In genomic region chr5:37304888-37305287, GRCh38 we compare ENCODE assay signal across 18 cellular contexts. TPM values are rescaled to one million over a fixed set of nuclear protein-coding genes. Genes with fewer than 3 reads are reported as not detected.
A peak's percentile ranks its signal among the peaks of the same experiment; 100 is the strongest.
DNase-seq lines count a peak whose midpoint lies in the region; ATAC-seq and TF ChIP-seq lines count a peak whose summit lies in the region.
"Had no signal": no experiment of that assay in that cellular context is flagged by ENCODE, and none has a peak within 500 bp of the region (broad histone marks: within the 10 kb centered on the region; RNA-seq: fewer than 3 reads in every experiment).

No MANE protein-coding gene starts in this region.

- no peak for DNase-seq in activated T-cell treated with anti-CD3 and anti-CD28 coated beads, Interleukin-2, amount 50 U/mL, for 24 hours
- no peak for DNase-seq in activated T-cell treated with anti-CD3 and anti-CD28 coated beads, Interleukin-2, amount 50 U/mL, for 48 hours
- DNase-seq in stimulated activated naive CD8-positive, alpha-beta T cell treated with anti-CD3 and anti-CD28 coated beads, Interleukin-15, amount 100 ng/mL, for 72 hours = no peak
- DNase-seq in endothelial cell (ENCODE audit: low spot score) (no peak), NCI-H446 treated with DMSO at 0.1 percent for 48 hours (lab: John Stamatoyannopoulos, UW) (no peak), head of caudate nucleus (no peak)
- DNase-seq: 8988T; C1 segment of cervical spinal cord; Calu3; CD4-positive, alpha-beta memory T cell; COR-L47; DMS53; DMS79 treated with DMSO at 0.1 percent for 48 hours; GF-D8; H9 had no signal

- H3K4me1 Mint-ChIP-seq in activated T-cell treated with anti-CD3 and anti-CD28 coated beads, Interleukin-2, amount 50 U/mL, for 24 hours (ENCODE audit: low read depth) = no peaks in the 10 kb centered on the region
- no peaks in the 10 kb centered on the region for H3K4me1 Mint-ChIP-seq in stimulated activated naive CD8-positive, alpha-beta T cell treated with anti-CD3 and anti-CD28 coated beads, Interleukin-15, Interleukin-2, amounts not matched to agents 100 ng/mL and 50 ng/mL, for 24 hours (ENCODE audit: low read depth)
- peaks cover 4% of the 10 kb centered on the region for H3K4me1 Mint-ChIP-seq in stimulated activated naive CD8-positive, alpha-beta T cell treated with anti-CD3 and anti-CD28 coated beads, Interleukin-15, amount 100 ng/mL, for 72 hours
- H3K4me1 Mint-ChIP-seq in endothelial cell (ENCODE audit: unreplicated experiment) = no peaks in the 10 kb centered on the region
- H3K4me1 Mint-ChIP-seq: GM23338, H9 had no signal

- no peak for TF ChIP-seq CTCF in endothelial cell (IDR thresholded peaks at IDR 0.05; ENCODE audit: unreplicated experiment)

- H3K27me3 Mint-ChIP-seq in activated T-cell treated with anti-CD3 and anti-CD28 coated beads, Interleukin-2, amount 50 U/mL, for 24 hours = no peaks in the 10 kb centered on the region
- H3K27me3 Mint-ChIP-seq in stimulated activated naive CD8-positive, alpha-beta T cell treated with anti-CD3 and anti-CD28 coated beads, Interleukin-15, Interleukin-2, amounts not matched to agents 100 ng/mL and 50 ng/mL, for 24 hours = no peaks in the 10 kb centered on the region
- H3K27me3 Mint-ChIP-seq in stimulated activated naive CD8-positive, alpha-beta T cell treated with anti-CD3 and anti-CD28 coated beads, Interleukin-15, amount 100 ng/mL, for 72 hours = no peaks in the 10 kb centered on the region
- no peaks in the 10 kb centered on the region for H3K27me3 Mint-ChIP-seq in endothelial cell (ENCODE audit: unreplicated experiment)
- H3K27me3 Mint-ChIP-seq: CD4-positive, alpha-beta memory T cell had no signal

- no peaks in the 10 kb centered on the region for H3K9me3 Mint-ChIP-seq in activated T-cell treated with anti-CD3 and anti-CD28 coated beads, Interleukin-2, amount 50 U/mL, for 24 hours
- no peaks in the 10 kb centered on the region for H3K9me3 Mint-ChIP-seq in stimulated activated naive CD8-positive, alpha-beta T cell treated with anti-CD3 and anti-CD28 coated beads, Interleukin-15, Interleukin-2, amounts not matched to agents 100 ng/mL and 50 ng/mL, for 24 hours
- no peaks in the 10 kb centered on the region for H3K9me3 Mint-ChIP-seq in stimulated activated naive CD8-positive, alpha-beta T cell treated with anti-CD3 and anti-CD28 coated beads, Interleukin-15, amount 100 ng/mL, for 72 hours
- no peaks in the 10 kb centered on the region for H3K9me3 Mint-ChIP-seq in endothelial cell (ENCODE audit: unreplicated experiment)
- H3K9me3 Mint-ChIP-seq: CD4-positive, alpha-beta memory T cell; GM23338; H9 had no signal

- ATAC-seq in stimulated activated naive CD8-positive, alpha-beta T cell treated with anti-CD3 and anti-CD28 coated beads, Interleukin-15, amount 100 ng/mL, for 72 hours = no peak
- ATAC-seq: GM23338, HCT116 had no signal

- intact Hi-C loops in head of caudate nucleus (cut with DNase I) = no loop called here

- peaks cover 91% of the 10 kb centered on the region for H3K36me3 Mint-ChIP-seq in activated T-cell treated with anti-CD3 and anti-CD28 coated beads, Interleukin-2, amount 50 U/mL, for 24 hours (ENCODE audit: low read depth)
- H3K36me3 Mint-ChIP-seq in stimulated activated naive CD8-positive, alpha-beta T cell treated with anti-CD3 and anti-CD28 coated beads, Interleukin-15, Interleukin-2, amounts not matched to agents 100 ng/mL and 50 ng/mL, for 24 hours (ENCODE audit: low read depth) = peaks cover 65% of the 10 kb centered on the region
- H3K36me3 Mint-ChIP-seq in endothelial cell (ENCODE audit: low read depth, unreplicated experiment) = peaks cover 31% of the 10 kb centered on the region

- H3K4me3 Mint-ChIP-seq in activated T-cell treated with anti-CD3 and anti-CD28 coated beads, Interleukin-2, amount 50 U/mL, for 24 hours = no peak overlapping the region
- no peak overlapping the region for H3K4me3 Mint-ChIP-seq in stimulated activated naive CD8-positive, alpha-beta T cell treated with anti-CD3 and anti-CD28 coated beads, Interleukin-15, Interleukin-2, amounts not matched to agents 100 ng/mL and 50 ng/mL, for 24 hours
- H3K4me3 Mint-ChIP-seq in stimulated activated naive CD8-positive, alpha-beta T cell treated with anti-CD3 and anti-CD28 coated beads, Interleukin-15, amount 100 ng/mL, for 72 hours = no peak overlapping the region
- H3K4me3 Mint-ChIP-seq in endothelial cell (ENCODE audit: unreplicated experiment) = peak overlapping the region; percentile 33
- H3K4me3 Mint-ChIP-seq: CD4-positive, alpha-beta memory T cell; GM23338; H9 had no signal

- peak overlapping the region; percentile 1 for H3K27ac Mint-ChIP-seq in activated T-cell treated with anti-CD3 and anti-CD28 coated beads, Interleukin-2, amount 50 U/mL, for 24 hours
- H3K27ac Mint-ChIP-seq in stimulated activated naive CD8-positive, alpha-beta T cell treated with anti-CD3 and anti-CD28 coated beads, Interleukin-15, Interleukin-2, amounts not matched to agents 100 ng/mL and 50 ng/mL, for 24 hours = peak overlapping the region; percentile 26
- H3K27ac Mint-ChIP-seq in stimulated activated naive CD8-positive, alpha-beta T cell treated with anti-CD3 and anti-CD28 coated beads, Interleukin-15, amount 100 ng/mL, for 72 hours = peak overlapping the region in 1 of 2 donors; percentile 53
- no peak overlapping the region for H3K27ac Mint-ChIP-seq in endothelial cell (ENCODE audit: unreplicated experiment)
- H3K27ac Mint-ChIP-seq: GM23338, H9 had no signal

RNA-seq across cellular contexts. Expression of gene CPLANE1, which starts 55.7 kb away (rescaled TPM):
- total RNA-seq in endothelial cell (ENCODE audit: unreplicated experiment) = 25.8 TPM
